Comparison of ENCODE assay signal across 23 cellular contexts in genomic region chr10:69732826-69733150, GRCh38.
DNase-seq lines count a peak whose midpoint lies in the region; ATAC-seq and TF ChIP-seq lines count a peak whose summit lies in the region.
"Had no signal": no experiment of that assay in that cellular context is flagged by ENCODE, and none has a peak within 500 bp of the region (broad histone marks: within the 10 kb centered on the region; RNA-seq: fewer than 3 reads in every experiment).

No MANE protein-coding gene starts in this region.

- H2BK5ac ChIP-seq in mesenchymal stem cell (ENCODE audit: low read depth, low read length, poor library complexity, severe bottlenecking), result no peak overlapping the region

- ATAC-seq in heart right ventricle (no peak), left cardiac atrium (no peak), thoracic aorta (ENCODE audit: insufficient number of reproducible peaks, low FRiP score, low read depth) (no peak), upper lobe of left lung (ENCODE audit: low FRiP score in 2 of 2) (no peak), HG03457 (IDR thresholded peaks at IDR 0.05; ENCODE audit: unreplicated experiment) (no peak)
- ATAC-seq: A549, GM12878, K562 had no signal

- WGBS in heart right ventricle, 2 donors, result 56 to 58% methylated on average over 6 of the region's 6 CpGs
- WGBS in mesenchymal stem cell, result 93% methylated on average over 6 of the region's 6 CpGs
- 78 to 88% methylated on average over 6 of the region's 6 CpGs for WGBS in upper lobe of left lung, 2 donors

- TF ChIP-seq POLR2A in upper lobe of left lung (IDR thresholded peaks at IDR 0.05), result no peak

- H2AK5ac ChIP-seq in mesenchymal stem cell (ENCODE audit: low read length, severe bottlenecking), result peak overlapping the region; percentile 51

- H3K79me1 ChIP-seq in mesenchymal stem cell (replicated peaks; ENCODE audit: low read length, poor library complexity, severe bottlenecking), result no peaks in the 10 kb centered on the region

- no peak overlapping the region for H2BK15ac ChIP-seq in mesenchymal stem cell (ENCODE audit: low read depth, poor library complexity, severe bottlenecking)

- H3K4me2 ChIP-seq in mesenchymal stem cell (ENCODE audit: low read length, poor library complexity, severe bottlenecking), result no peak overlapping the region
- H3K4me2 ChIP-seq: A549, PC-9 had no signal

- no peak overlapping the region for H2AFZ ChIP-seq in mesenchymal stem cell (ENCODE audit: low read depth, low read length)
- H2AFZ ChIP-seq: PC-9 had no signal

- H3K27ac ChIP-seq in heart right ventricle (peak overlapping the region in 9 of 10 donors; percentile 5 to 92 (median 83)), ascending aorta (peak overlapping the region; percentile 92 to 93), mesenchymal stem cell (ENCODE audit: low read length, poor library complexity, severe bottlenecking) (no peak overlapping the region), thoracic aorta (peak overlapping the region; percentile 91 to 97), upper lobe of left lung (peak overlapping the region in 1 of 4 donors; percentile 61)
- H3K27ac ChIP-seq: A549, PC-9 had no signal

- H3K36me3 ChIP-seq in heart right ventricle (no peaks in the 10 kb centered on the region), ascending aorta (no peaks in the 10 kb centered on the region), mesenchymal stem cell (ENCODE audit: control insufficient read depth in 1 of 2, insufficient read depth in 2 of 2, low read depth in 1 of 2, low read length in 2 of 2) (no peaks in the 10 kb centered on the region), thoracic aorta (no peaks in the 10 kb centered on the region), upper lobe of left lung (no peaks in the 10 kb centered on the region)
- H3K36me3 ChIP-seq: BE2C had no signal

- H3K18ac ChIP-seq in mesenchymal stem cell (ENCODE audit: low read depth in 1 of 2, low read length in 2 of 2), result peak overlapping the region in 1 of 2 experiments; percentile 38

- no peak overlapping the region for H2BK120ac ChIP-seq in mesenchymal stem cell (ENCODE audit: low read depth, low read length)

- peak overlapping the region; percentile 43 for H4K91ac ChIP-seq in mesenchymal stem cell (ENCODE audit: low read length)

- peak overlapping the region; percentile 59 to 77 for H2BK12ac ChIP-seq in mesenchymal stem cell (ENCODE audit: low read length in 2 of 2)

- DNase-seq in heart right ventricle (no peak), left cardiac atrium (no peak), ascending aorta (ENCODE audit: low spot score in 2 of 2) (no peak), mesenchymal stem cell (no peak), thoracic aorta (ENCODE audit: low spot score) (no peak), upper lobe of left lung (no peak), NCI-H1694 (lab: John Stamatoyannopoulos, UW) (no peak)
- DNase-seq: BE2C; CD4-positive, alpha-beta T cell; COR-L47; DMS 273 treated with DMSO at 0.1 percent for 48 hours; DND-41; NCI-H1092 treated with DMSO at 0.1 percent for 48 hours; NCI-H146; NCI-H2029 treated with DMSO at 0.1 percent for 48 hours; NCI-H226; NCI-H748 treated with DMSO at 0.1 percent for 48 hours; PC-9; SIG-M5 had no signal

- TF ChIP-seq EP300 in upper lobe of left lung (IDR thresholded peaks at IDR 0.05), result no peak

- H3K9ac ChIP-seq in mesenchymal stem cell (ENCODE audit: low read length), result no peak overlapping the region

- intact Hi-C loops in heart right ventricle (cut with DNase I), result loop anchor here in 2 of 10 donors (5.0 to 10.0 kb wide), 2 partner anchors 70 to 182 kb away; partner anchors contain the start of gene COL13A1 (in 2 of the 2)
- intact Hi-C loops in left cardiac atrium (cut with DNase I), result loop anchor here in 1 of 2 donors (5.0 kb wide), 1 partner anchor 70 kb away; the partner anchor contains the start of gene COL13A1
- intact Hi-C loops in ascending aorta (cut with DNase I), result loop anchor here (1.0 to 5.0 kb wide), 2 partner anchors 69 to 180 kb away; partner anchors contain the start of gene COL13A1

- TF ChIP-seq CTCF in heart right ventricle (IDR thresholded peaks at IDR 0.05), result no peak
- TF ChIP-seq CTCF in ascending aorta (IDR thresholded peaks at IDR 0.05), result no peak
- no peak for TF ChIP-seq CTCF in thoracic aorta (IDR thresholded peaks at IDR 0.05)
- TF ChIP-seq CTCF in upper lobe of left lung (IDR thresholded peaks at IDR 0.05), result no peak

- peak overlapping the region in 1 of 2 experiments; percentile 15 for H3K4ac ChIP-seq in mesenchymal stem cell (ENCODE audit: low read depth in 1 of 2, low read length in 2 of 2)

- H3K14ac ChIP-seq in mesenchymal stem cell (ENCODE audit: low read length in 2 of 2), result peak overlapping the region in 1 of 2 experiments; percentile 69

- no peak overlapping the region for H3K23ac ChIP-seq in mesenchymal stem cell (ENCODE audit: low read length in 2 of 2)

- peaks cover 31 to 83% (median 59%) of the 10 kb centered on the region in 9 donors for H3K4me1 ChIP-seq in heart right ventricle
- peaks cover 57 to 69% of the 10 kb centered on the region in 2 donors for H3K4me1 ChIP-seq in ascending aorta
- peaks cover 62% of the 10 kb centered on the region for H3K4me1 ChIP-seq in mesenchymal stem cell (ENCODE audit: control insufficient read depth, insufficient read depth, low read depth, low read length)
- H3K4me1 ChIP-seq in thoracic aorta (ENCODE audit: control insufficient read depth in 1 of 2, low read depth in 2 of 2), result peaks cover 60 to 96% of the 10 kb centered on the region in 2 donors
- peaks cover 0 to 33% (median 11%) of the 10 kb centered on the region in 4 donors for H3K4me1 ChIP-seq in upper lobe of left lung

- H3K9me3 ChIP-seq in heart right ventricle, result no peaks in the 10 kb centered on the region
- H3K9me3 ChIP-seq in ascending aorta, result no peaks in the 10 kb centered on the region
- no peaks in the 10 kb centered on the region for H3K9me3 ChIP-seq in mesenchymal stem cell (ENCODE audit: control insufficient read depth, low read length)
- no peaks in the 10 kb centered on the region for H3K9me3 ChIP-seq in thoracic aorta
- H3K9me3 ChIP-seq in upper lobe of left lung, result no peaks in the 10 kb centered on the region
- H3K9me3 ChIP-seq: A549, BE2C had no signal

- H3K4me3 ChIP-seq in heart right ventricle, result no peak overlapping the region
- no peak overlapping the region for H3K4me3 ChIP-seq in ascending aorta
- no peak overlapping the region for H3K4me3 ChIP-seq in mesenchymal stem cell (ENCODE audit: insufficient read depth in 1 of 2, low read depth in 1 of 2, low read length in 2 of 2)
- no peak overlapping the region for H3K4me3 ChIP-seq in thoracic aorta
- H3K4me3 ChIP-seq in upper lobe of left lung, result no peak overlapping the region
- H3K4me3 ChIP-seq: A549, GM12878, K562, PC-9 had no signal

- H3K27me3 ChIP-seq in heart right ventricle (no peaks in the 10 kb centered on the region), ascending aorta (no peaks in the 10 kb centered on the region), mesenchymal stem cell (ENCODE audit: control insufficient read depth in 1 of 2, insufficient read depth in 1 of 2, low read length in 2 of 2) (peaks cover 0 to 8% of the 10 kb centered on the region in 2 experiments), thoracic aorta (replicated peaks; ENCODE audit: insufficient read depth) (no peaks in the 10 kb centered on the region), upper lobe of left lung (no peaks in the 10 kb centered on the region)
- H3K27me3 ChIP-seq: BE2C had no signal

- no peak overlapping the region for H4K8ac ChIP-seq in mesenchymal stem cell (ENCODE audit: low read length)
